Comparison of ENCODE assay signal across 1 cellular context in genomic region chr12:66169221-66170170, GRCh38.
A peak's percentile ranks its signal among the peaks of the same experiment; 100 is the strongest.
TF ChIP-seq lines count a peak whose summit lies in the region.

A gene with protein sequence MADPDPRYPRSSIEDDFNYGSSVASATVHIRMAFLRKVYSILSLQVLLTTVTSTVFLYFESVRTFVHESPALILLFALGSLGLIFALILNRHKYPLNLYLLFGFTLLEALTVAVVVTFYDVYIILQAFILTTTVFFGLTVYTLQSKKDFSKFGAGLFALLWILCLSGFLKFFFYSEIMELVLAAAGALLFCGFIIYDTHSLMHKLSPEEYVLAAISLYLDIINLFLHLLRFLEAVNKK (minus strand): TSS chr12:66169996. CDS start chr12:66169951, 45 bp downstream.

TF ChIP-seq in K562, 482 proteins besides CTCF, POLR2A, EP300 and RAD21 (continued from another document and continues in another):
- TF ChIP-seq ATF7 (IDR thresholded peaks at IDR 0.05) = peak; percentile 83; the same call in 1 of the 2 replicates
- TF ChIP-seq NCOR1 (IDR thresholded peaks at IDR 0.05) = peak; percentile 33; the same call in 1 of the 2 replicates
- TF ChIP-seq, protein P1, sequence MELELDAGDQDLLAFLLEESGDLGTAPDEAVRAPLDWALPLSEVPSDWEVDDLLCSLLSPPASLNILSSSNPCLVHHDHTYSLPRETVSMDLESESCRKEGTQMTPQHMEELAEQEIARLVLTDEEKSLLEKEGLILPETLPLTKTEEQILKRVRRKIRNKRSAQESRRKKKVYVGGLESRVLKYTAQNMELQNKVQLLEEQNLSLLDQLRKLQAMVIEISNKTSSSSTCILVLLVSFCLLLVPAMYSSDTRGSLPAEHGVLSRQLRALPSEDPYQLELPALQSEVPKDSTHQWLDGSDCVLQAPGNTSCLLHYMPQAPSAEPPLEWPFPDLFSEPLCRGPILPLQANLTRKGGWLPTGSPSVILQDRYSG (tag; conservative IDR thresholded peaks at IDR 0.05; ENCODE audit: low read depth) = no peak
- 0 out of 2 replicates have a peak, but pooled peaks have one; percentile 30 for TF ChIP-seq NCOA6 (IDR thresholded peaks at IDR 0.05)
- peak; percentile 89; the same call in 1 of the 2 replicates for TF ChIP-seq NR1H2 (CRISPR knock-in tag; IDR thresholded peaks at IDR 0.05)
- TF ChIP-seq, protein P2, sequence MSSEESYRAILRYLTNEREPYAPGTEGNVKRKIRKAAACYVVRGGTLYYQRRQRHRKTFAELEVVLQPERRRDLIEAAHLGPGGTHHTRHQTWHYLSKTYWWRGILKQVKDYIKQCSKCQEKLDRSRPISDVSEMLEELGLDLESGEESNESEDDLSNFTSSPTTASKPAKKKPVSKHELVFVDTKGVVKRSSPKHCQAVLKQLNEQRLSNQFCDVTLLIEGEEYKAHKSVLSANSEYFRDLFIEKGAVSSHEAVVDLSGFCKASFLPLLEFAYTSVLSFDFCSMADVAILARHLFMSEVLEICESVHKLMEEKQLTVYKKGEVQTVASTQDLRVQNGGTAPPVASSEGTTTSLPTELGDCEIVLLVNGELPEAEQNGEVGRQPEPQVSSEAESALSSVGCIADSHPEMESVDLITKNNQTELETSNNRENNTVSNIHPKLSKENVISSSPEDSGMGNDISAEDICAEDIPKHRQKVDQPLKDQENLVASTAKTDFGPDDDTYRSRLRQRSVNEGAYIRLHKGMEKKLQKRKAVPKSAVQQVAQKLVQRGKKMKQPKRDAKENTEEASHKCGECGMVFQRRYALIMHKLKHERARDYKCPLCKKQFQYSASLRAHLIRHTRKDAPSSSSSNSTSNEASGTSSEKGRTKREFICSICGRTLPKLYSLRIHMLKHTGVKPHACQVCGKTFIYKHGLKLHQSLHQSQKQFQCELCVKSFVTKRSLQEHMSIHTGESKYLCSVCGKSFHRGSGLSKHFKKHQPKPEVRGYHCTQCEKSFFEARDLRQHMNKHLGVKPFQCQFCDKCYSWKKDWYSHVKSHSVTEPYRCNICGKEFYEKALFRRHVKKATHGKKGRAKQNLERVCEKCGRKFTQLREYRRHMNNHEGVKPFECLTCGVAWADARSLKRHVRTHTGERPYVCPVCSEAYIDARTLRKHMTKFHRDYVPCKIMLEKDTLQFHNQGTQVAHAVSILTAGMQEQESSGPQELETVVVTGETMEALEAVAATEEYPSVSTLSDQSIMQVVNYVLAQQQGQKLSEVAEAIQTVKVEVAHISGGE (CRISPR knock-in tag; IDR thresholded peaks at IDR 0.05) = peak; percentile 16 to 92 (median 20); a peak in 4 of 6 replicates
- TF ChIP-seq ZZZ3 (IDR thresholded peaks at IDR 0.05) = no peak
- peak; percentile 59 for TF ChIP-seq MYBL2 (IDR thresholded peaks at IDR 0.05; ENCODE audit: low read depth)
- TF ChIP-seq MYBL2 (CRISPR knock-in tag; IDR thresholded peaks at IDR 0.05; ENCODE audit: borderline replicate concordance) = no peak
- peak; percentile 68 for TF ChIP-seq CC2D1A (IDR thresholded peaks at IDR 0.05)
- peak; percentile 54; the same call in 1 of the 2 replicates for TF ChIP-seq ZNF644 (tag; IDR thresholded peaks at IDR 0.05; ENCODE audit: low read depth)
- peak; percentile 44; the same call in 1 of the 2 replicates for TF ChIP-seq FOSL1 (tag; conservative IDR thresholded peaks at IDR 0.05)
- TF ChIP-seq FOXK1 (CRISPR knock-in tag; IDR thresholded peaks at IDR 0.05; ENCODE audit: borderline replicate concordance) = 0 out of 2 replicates have a peak, but pooled peaks have one; percentile 73
- TF ChIP-seq ERF (CRISPR knock-in tag; IDR thresholded peaks at IDR 0.05) = 0 out of 2 replicates have a peak, but pooled peaks have one; percentile 20
- peak; percentile 90 to 93 for TF ChIP-seq MAZ (CRISPR knock-in tag; conservative IDR thresholded peaks at IDR 0.05 in 1 of 2, IDR thresholded peaks at IDR 0.05 in 1 of 2)
- TF ChIP-seq, protein P3, sequence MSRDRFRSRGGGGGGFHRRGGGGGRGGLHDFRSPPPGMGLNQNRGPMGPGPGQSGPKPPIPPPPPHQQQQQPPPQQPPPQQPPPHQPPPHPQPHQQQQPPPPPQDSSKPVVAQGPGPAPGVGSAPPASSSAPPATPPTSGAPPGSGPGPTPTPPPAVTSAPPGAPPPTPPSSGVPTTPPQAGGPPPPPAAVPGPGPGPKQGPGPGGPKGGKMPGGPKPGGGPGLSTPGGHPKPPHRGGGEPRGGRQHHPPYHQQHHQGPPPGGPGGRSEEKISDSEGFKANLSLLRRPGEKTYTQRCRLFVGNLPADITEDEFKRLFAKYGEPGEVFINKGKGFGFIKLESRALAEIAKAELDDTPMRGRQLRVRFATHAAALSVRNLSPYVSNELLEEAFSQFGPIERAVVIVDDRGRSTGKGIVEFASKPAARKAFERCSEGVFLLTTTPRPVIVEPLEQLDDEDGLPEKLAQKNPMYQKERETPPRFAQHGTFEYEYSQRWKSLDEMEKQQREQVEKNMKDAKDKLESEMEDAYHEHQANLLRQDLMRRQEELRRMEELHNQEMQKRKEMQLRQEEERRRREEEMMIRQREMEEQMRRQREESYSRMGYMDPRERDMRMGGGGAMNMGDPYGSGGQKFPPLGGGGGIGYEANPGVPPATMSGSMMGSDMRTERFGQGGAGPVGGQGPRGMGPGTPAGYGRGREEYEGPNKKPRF (IDR thresholded peaks at IDR 0.05; ENCODE audit: low read depth, low read length) = no peak
- peak; percentile 75; the same call in 1 of the 2 replicates for TF ChIP-seq AFF4 (CRISPR knock-in tag; IDR thresholded peaks at IDR 0.05)
- TF ChIP-seq LARP7 (IDR thresholded peaks at IDR 0.05) = no peak; the same call in 1 of the 2 replicates
- no peak; the same call in 1 of the 2 replicates for TF ChIP-seq BCOR (IDR thresholded peaks at IDR 0.05)
- no peak for TF ChIP-seq BRF1 (IDR thresholded peaks at IDR 0.05; ENCODE audit: borderline replicate concordance, extremely low read depth, insufficient read length)
- TF ChIP-seq ZSCAN29 (IDR thresholded peaks at IDR 0.05) = no peak
- TF ChIP-seq HNRNPLL (IDR thresholded peaks at IDR 0.05; ENCODE audit: low read depth, low read length, poor library complexity, severe bottlenecking) = peak; percentile 68
- no peak for TF ChIP-seq RFX1 (IDR thresholded peaks at IDR 0.05)
- peak; percentile 68 for TF ChIP-seq EGR1 (conservative IDR thresholded peaks at IDR 0.05)
- peak; percentile 61; the same call in 1 of the 2 replicates for TF ChIP-seq KAT8 (IDR thresholded peaks at IDR 0.05; ENCODE audit: low read depth)
- TF ChIP-seq PCBP2 (IDR thresholded peaks at IDR 0.05; ENCODE audit: low read depth, low read length, poor library complexity, severe bottlenecking) = no peak
- TF ChIP-seq NR0B1 (IDR thresholded peaks at IDR 0.05; ENCODE audit: partially characterized antibody) = no peak
- TF ChIP-seq PRMT5 (CRISPR knock-in tag; IDR thresholded peaks at IDR 0.05) = 0 out of 2 replicates have a peak, but pooled peaks have one; percentile 59
- TF ChIP-seq ZNF586 (CRISPR knock-in tag; conservative IDR thresholded peaks at IDR 0.05) = no peak
- peak; percentile 89 for TF ChIP-seq KDM5B (IDR thresholded peaks at IDR 0.05; ENCODE audit: insufficient replicate concordance, low read depth, low read length)
- peak; percentile 55 to 90 (median 80) for TF ChIP-seq YY1 (IDR thresholded peaks at IDR 0.05; ENCODE audit: borderline replicate concordance in 1 of 3, control insufficient read depth in 1 of 3, extremely low read depth in 1 of 3, insufficient read depth in 3 of 3, insufficient read length in 1 of 3, insufficient replicate concordance in 2 of 3, low read depth in 1 of 3, low read length in 2 of 3)
- no peak for TF ChIP-seq ESRRB (CRISPR knock-in tag; IDR thresholded peaks at IDR 0.05; ENCODE audit: borderline replicate concordance)
- TF ChIP-seq TAF9B (IDR thresholded peaks at IDR 0.05; ENCODE audit: partially characterized antibody) = peak; percentile 84
- peak; percentile 46; the same call in 1 of the 2 replicates for TF ChIP-seq MEF2D (tag; conservative IDR thresholded peaks at IDR 0.05; ENCODE audit: low read depth)
- no peak for TF ChIP-seq ZNF507 (tag; conservative IDR thresholded peaks at IDR 0.05)
- peak; percentile 95 for TF ChIP-seq XRCC5 (IDR thresholded peaks at IDR 0.05; ENCODE audit: low read depth, low read length)
- TF ChIP-seq E2F1 (CRISPR knock-in tag; IDR thresholded peaks at IDR 0.05) = no peak
- 0 out of 2 replicates have a peak, but pooled peaks have one; percentile 45 for TF ChIP-seq NR3C1 (CRISPR knock-in tag; IDR thresholded peaks at IDR 0.05)
- no peak for TF ChIP-seq ZNF551 (CRISPR knock-in tag; IDR thresholded peaks at IDR 0.05)
- no peak for TF ChIP-seq TSC22D4 (tag; IDR thresholded peaks at IDR 0.05)
- peak; percentile 43; the same call in 1 of the 2 replicates for TF ChIP-seq NFIC (IDR thresholded peaks at IDR 0.05)
- no peak for TF ChIP-seq SMC3 (conservative IDR thresholded peaks at IDR 0.05; ENCODE audit: insufficient read depth, low read depth, low read length)
- TF ChIP-seq PHF8 (IDR thresholded peaks at IDR 0.05; ENCODE audit: borderline replicate concordance, low read length) = peak; percentile 90
- peak; percentile 76 for TF ChIP-seq SIN3B (IDR thresholded peaks at IDR 0.05; ENCODE audit: low read depth)
- peak; percentile 99 for TF ChIP-seq ZBTB17 (CRISPR knock-in tag; IDR thresholded peaks at IDR 0.05)
- TF ChIP-seq THAP12 (CRISPR knock-in tag; IDR thresholded peaks at IDR 0.05) = peak; percentile 75
- TF ChIP-seq, protein P4, sequence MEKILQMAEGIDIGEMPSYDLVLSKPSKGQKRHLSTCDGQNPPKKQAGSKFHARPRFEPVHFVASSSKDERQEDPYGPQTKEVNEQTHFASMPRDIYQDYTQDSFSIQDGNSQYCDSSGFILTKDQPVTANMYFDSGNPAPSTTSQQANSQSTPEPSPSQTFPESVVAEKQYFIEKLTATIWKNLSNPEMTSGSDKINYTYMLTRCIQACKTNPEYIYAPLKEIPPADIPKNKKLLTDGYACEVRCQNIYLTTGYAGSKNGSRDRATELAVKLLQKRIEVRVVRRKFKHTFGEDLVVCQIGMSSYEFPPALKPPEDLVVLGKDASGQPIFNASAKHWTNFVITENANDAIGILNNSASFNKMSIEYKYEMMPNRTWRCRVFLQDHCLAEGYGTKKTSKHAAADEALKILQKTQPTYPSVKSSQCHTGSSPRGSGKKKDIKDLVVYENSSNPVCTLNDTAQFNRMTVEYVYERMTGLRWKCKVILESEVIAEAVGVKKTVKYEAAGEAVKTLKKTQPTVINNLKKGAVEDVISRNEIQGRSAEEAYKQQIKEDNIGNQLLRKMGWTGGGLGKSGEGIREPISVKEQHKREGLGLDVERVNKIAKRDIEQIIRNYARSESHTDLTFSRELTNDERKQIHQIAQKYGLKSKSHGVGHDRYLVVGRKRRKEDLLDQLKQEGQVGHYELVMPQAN (IDR thresholded peaks at IDR 0.05; ENCODE audit: borderline replicate concordance) = 0 out of 2 replicates have a peak, but pooled peaks have one; percentile 53
